10 cellular contexts compared by ENCODE assay signal in genomic region chr5:41414598-41414997, GRCh38.
DNase-seq lines count a peak whose midpoint lies in the region; ATAC-seq, FAIRE-seq and TF ChIP-seq lines count a peak whose summit lies in the region.
"Had no signal": no experiment of that assay in that cellular context is flagged by ENCODE, and none has a peak within 500 bp of the region (broad histone marks: within the 10 kb centered on the region; RNA-seq: fewer than 3 reads in every experiment).

No MANE protein-coding gene starts in this region.

- TF ChIP-seq CTCF in pancreas (IDR thresholded peaks at IDR 0.05), result no peak

- H3K27ac ChIP-seq in pancreas, result no peak overlapping the region

- 79 to 89% methylated on average over 2 of the region's 2 CpGs for WGBS in pancreas, 2 donors

- no peaks in the 10 kb centered on the region for H3K4me1 Mint-ChIP-seq in activated T-cell treated with anti-CD3 and anti-CD28 coated beads, Interleukin-2, amount 50 U/mL, for 24 hours (ENCODE audit: low read depth)
- H3K4me1 Mint-ChIP-seq in activated T-helper 2 cell treated with anti-CD3 and anti-CD28 coated beads, Interferon-gamma antibody, Interleukin-2, Interleukin-4, amounts not matched to agents 10 μg/mL and 5 μg/mL and 100 μg/mL, durations not matched to agents 14 hours and 24 hours and 36 hours (ENCODE audit: low read depth), result peaks cover 2% of the 10 kb centered on the region
- no peaks in the 10 kb centered on the region for H3K4me1 Mint-ChIP-seq in natural killer cell treated with Interleukin-12 subunit alpha and Interleukin-12 subunit beta and Interleukin-15 and Interleukin-18, amount 100 ng/mL, for 72 hours (ENCODE audit: low read depth in 2 of 2)

- H3K9me3 Mint-ChIP-seq in activated naive CD4-positive, alpha-beta T cell treated with anti-CD3 and anti-CD28 coated beads, Interleukin-2, amount 50 U/mL, for 72 hours, result peaks cover 5% of the 10 kb centered on the region in 2 donors
- no peaks in the 10 kb centered on the region for H3K9me3 Mint-ChIP-seq in activated T-cell treated with anti-CD3 and anti-CD28 coated beads, Interleukin-2, amount 50 U/mL, for 24 hours
- no peaks in the 10 kb centered on the region for H3K9me3 Mint-ChIP-seq in activated T-helper 2 cell treated with anti-CD3 and anti-CD28 coated beads, Interferon-gamma antibody, Interleukin-2, Interleukin-4, amounts not matched to agents 10 μg/mL and 5 μg/mL and 100 μg/mL, durations not matched to agents 14 hours and 24 hours and 36 hours
- peaks cover 2% of the 10 kb centered on the region for H3K9me3 Mint-ChIP-seq in natural killer cell treated with Interleukin-12 subunit alpha and Interleukin-12 subunit beta and Interleukin-15 and Interleukin-18, amount 100 ng/mL, for 72 hours

- ATAC-seq in GM18499 (IDR thresholded peaks at IDR 0.05; ENCODE audit: insufficient read depth, unreplicated experiment), result peak; percentile 69
- ATAC-seq in esophagus mucosa, result peak; percentile 38
- peak; percentile 64 to 88 (median 76) for ATAC-seq in pancreas
- ATAC-seq in activated naive CD4-positive, alpha-beta T cell treated with anti-CD3 and anti-CD28 coated beads, Interleukin-2, amount 50 U/mL, for 72 hours, result no peak
- ATAC-seq in natural killer cell treated with Interleukin-12 subunit alpha and Interleukin-12 subunit beta and Interleukin-15 and Interleukin-18, amount 100 ng/mL, for 72 hours, result no peak

- no peaks in the 10 kb centered on the region for H3K36me3 ChIP-seq in pancreas

- peaks cover 0 to 3% (median 0%) of the 10 kb centered on the region in 3 donors for H3K4me1 ChIP-seq in pancreas

- H3K27me3 ChIP-seq in pancreas, result no peaks in the 10 kb centered on the region

- peak; percentile 43 for DNase-seq in NCI-H446 treated with DMSO at 0.1 percent for 48 hours (lab: John Stamatoyannopoulos, UW)
- peak in 1 of 6 donors; percentile 25 for DNase-seq in pancreas
- no peak for DNase-seq in activated naive CD4-positive, alpha-beta T cell treated with anti-CD3 and anti-CD28 coated beads, Interleukin-2, amount 50 U/mL, for 72 hours (ENCODE audit: low spot score in 2 of 2)
- DNase-seq in activated T-cell treated with anti-CD3 and anti-CD28 coated beads, Interleukin-2, amount 50 U/mL, for 24 hours, result no peak
- no peak for DNase-seq in activated T-helper 2 cell treated with anti-CD3 and anti-CD28 coated beads, Interferon-gamma antibody, Interleukin-2, Interleukin-4, amounts not matched to agents 10 μg/mL and 5 μg/mL and 100 μg/mL, durations not matched to agents 14 hours and 24 hours and 36 hours (ENCODE audit: low spot score)
- DNase-seq in natural killer cell treated with Interleukin-12 subunit alpha and Interleukin-12 subunit beta and Interleukin-15 and Interleukin-18, amount 100 ng/mL, for 72 hours (ENCODE audit: low spot score), result no peak
- DNase-seq: stimulated activated CD4-positive, alpha-beta T cell treated with anti-CD3 and anti-CD28 coated beads, Interleukin-12 subunit alpha, Interleukin-12 subunit beta, amount 100 ng/mL, for 4 hours had no signal

- no peak for FAIRE-seq in pancreas (lab: Jason Lieb, UNC)
- FAIRE-seq: H1 had no signal

- no peaks in the 10 kb centered on the region for H3K36me3 Mint-ChIP-seq in activated naive CD4-positive, alpha-beta T cell treated with anti-CD3 and anti-CD28 coated beads, Interleukin-2, amount 50 U/mL, for 72 hours
- no peaks in the 10 kb centered on the region for H3K36me3 Mint-ChIP-seq in activated T-cell treated with anti-CD3 and anti-CD28 coated beads, Interleukin-2, amount 50 U/mL, for 24 hours (ENCODE audit: low read depth)
- no peaks in the 10 kb centered on the region for H3K36me3 Mint-ChIP-seq in activated T-helper 2 cell treated with anti-CD3 and anti-CD28 coated beads, Interferon-gamma antibody, Interleukin-2, Interleukin-4, amounts not matched to agents 10 μg/mL and 5 μg/mL and 100 μg/mL, durations not matched to agents 14 hours and 24 hours and 36 hours (ENCODE audit: low read depth)
- H3K36me3 Mint-ChIP-seq in natural killer cell treated with Interleukin-12 subunit alpha and Interleukin-12 subunit beta and Interleukin-15 and Interleukin-18, amount 100 ng/mL, for 72 hours, result no peaks in the 10 kb centered on the region

- no peaks in the 10 kb centered on the region for H3K27me3 Mint-ChIP-seq in activated T-cell treated with anti-CD3 and anti-CD28 coated beads, Interleukin-2, amount 50 U/mL, for 24 hours
- H3K27me3 Mint-ChIP-seq in activated T-helper 2 cell treated with anti-CD3 and anti-CD28 coated beads, Interferon-gamma antibody, Interleukin-2, Interleukin-4, amounts not matched to agents 10 μg/mL and 5 μg/mL and 100 μg/mL, durations not matched to agents 14 hours and 24 hours and 36 hours (ENCODE audit: low read depth), result no peaks in the 10 kb centered on the region
- no peaks in the 10 kb centered on the region for H3K27me3 Mint-ChIP-seq in natural killer cell treated with Interleukin-12 subunit alpha and Interleukin-12 subunit beta and Interleukin-15 and Interleukin-18, amount 100 ng/mL, for 72 hours

- intact Hi-C loops in pancreas (cut with DNase I), result no loop called here
- intact Hi-C loops in activated T-helper 2 cell treated with anti-CD3 and anti-CD28 coated beads, Interferon-gamma antibody, Interleukin-2, Interleukin-4, amounts not matched to agents 10 μg/mL and 5 μg/mL and 100 μg/mL, durations not matched to agents 14 hours and 24 hours and 36 hours (cut with micrococcal nuclease), result no loop called here

- H3K27ac Mint-ChIP-seq in activated naive CD4-positive, alpha-beta T cell treated with anti-CD3 and anti-CD28 coated beads, Interleukin-2, amount 50 U/mL, for 72 hours, result no peak overlapping the region
- H3K27ac Mint-ChIP-seq in activated T-cell treated with anti-CD3 and anti-CD28 coated beads, Interleukin-2, amount 50 U/mL, for 24 hours, result no peak overlapping the region
- H3K27ac Mint-ChIP-seq in activated T-helper 2 cell treated with anti-CD3 and anti-CD28 coated beads, Interferon-gamma antibody, Interleukin-2, Interleukin-4, amounts not matched to agents 10 μg/mL and 5 μg/mL and 100 μg/mL, durations not matched to agents 14 hours and 24 hours and 36 hours, result no peak overlapping the region
- no peak overlapping the region for H3K27ac Mint-ChIP-seq in natural killer cell treated with Interleukin-12 subunit alpha and Interleukin-12 subunit beta and Interleukin-15 and Interleukin-18, amount 100 ng/mL, for 72 hours

- no peaks in the 10 kb centered on the region for H3K9me3 ChIP-seq in pancreas

- H3K4me3 Mint-ChIP-seq in activated T-cell treated with anti-CD3 and anti-CD28 coated beads, Interleukin-2, amount 50 U/mL, for 24 hours, result no peak overlapping the region
- no peak overlapping the region for H3K4me3 Mint-ChIP-seq in activated T-helper 2 cell treated with anti-CD3 and anti-CD28 coated beads, Interferon-gamma antibody, Interleukin-2, Interleukin-4, amounts not matched to agents 10 μg/mL and 5 μg/mL and 100 μg/mL, durations not matched to agents 14 hours and 24 hours and 36 hours (ENCODE audit: low read depth)
- no peak overlapping the region for H3K4me3 Mint-ChIP-seq in natural killer cell treated with Interleukin-12 subunit alpha and Interleukin-12 subunit beta and Interleukin-15 and Interleukin-18, amount 100 ng/mL, for 72 hours

- H3K4me3 ChIP-seq in pancreas, result no peak overlapping the region

Comparison
In these comparisons a context has a peak if more than half of its experiments do, and no peak if none do; other contexts are left out.
1. ATAC-seq: peak in GM18499 (single experiment), esophagus mucosa (single experiment) and pancreas (4 of 4); none in activated naive CD4-positive, alpha-beta T cell treated with anti-CD3 and anti-CD28 coated beads, Interleukin-2, amount 50 U/mL, for 72 hours (0 of 2) and natural killer cell treated with Interleukin-12 subunit alpha and Interleukin-12 subunit beta and Interleukin-15 and Interleukin-18, amount 100 ng/mL, for 72 hours (0 of 2).